In genomic region chr2:225536036-225536435, GRCh38 we compare ENCODE assay signal across 28 cellular contexts.
"Had no signal": no experiment of that assay in that cellular context is flagged by ENCODE, and none has a peak within 500 bp of the region (broad histone marks: within the 10 kb centered on the region; RNA-seq: fewer than 3 reads in every experiment).

No MANE protein-coding gene starts in this region.

- H3K9me3 ChIP-seq: ovary, psoas muscle, right lobe of liver, sigmoid colon, suprapubic skin, testis, tibial artery, transverse colon, upper lobe of left lung, vagina had no signal

- H3K4me1 Mint-ChIP-seq: naive B cell; naive thymus-derived CD8-positive, alpha-beta T cell; stimulated activated effector memory CD8-positive, alpha-beta T cell treated with anti-CD3 and anti-CD28 coated beads, Interleukin-12 subunit alpha, Interleukin-12 subunit beta, amount 100 ng/mL, for 72 hours; stimulated activated naive B cell treated with anti-CD40 and anti-IgM and Interleukin-4, amounts not matched to agents 10 μg/mL and 1 μg/mL and 100 μg/mL, for 72 hours had no signal

- DNase-seq: naive B cell; naive thymus-derived CD8-positive, alpha-beta T cell; occipital lobe; ovary; posterior cingulate gyrus; psoas muscle; right cardiac atrium; right lobe of liver; sigmoid colon; small intestine; stimulated activated CD4-positive, alpha-beta T cell treated with anti-CD3 and anti-CD28 coated beads, Interleukin-15, amount 100 ng/mL, for 24 hours; stimulated activated CD4-positive, alpha-beta T cell treated with anti-CD3 and anti-CD28 coated beads, Interleukin-2, amount 100 ng/mL, for 24 hours; stimulated activated CD4-positive, alpha-beta T cell treated with anti-CD3 and anti-CD28 coated beads, Interleukin-2, amount 100 ng/mL, for 48 hours; stimulated activated CD4-positive, alpha-beta T cell treated with anti-CD3 and anti-CD28 coated beads, Interleukin-4, amount 100 ng/mL, for 24 hours; stimulated activated naive B cell treated with anti-CD40 and anti-IgM and Interleukin-4, amounts not matched to agents 10 μg/mL and 1 μg/mL and 100 μg/mL, for 72 hours; stimulated activated naive CD4-positive, alpha-beta T cell treated with Interleukin-2 at 50 U/mL for 16 hours; stomach; testis; tibial artery; transverse colon had no signal

- H3K9me3 Mint-ChIP-seq: natural killer cell treated with Interleukin-12 subunit alpha and Interleukin-12 subunit beta and Interleukin-15 and Interleukin-18, amount 100 ng/mL, for 72 hours had no signal

- H3K9ac ChIP-seq: parathyroid adenoma had no signal

- H3K4me3 ChIP-seq: ovary, psoas muscle, right lobe of liver, sigmoid colon, stomach, suprapubic skin, testis, tibial artery, transverse colon, upper lobe of left lung, vagina had no signal

- H3K4me1 ChIP-seq: parathyroid adenoma, psoas muscle, right lobe of liver, sigmoid colon, stomach, suprapubic skin, testis, tibial artery, transverse colon, upper lobe of left lung, vagina had no signal

- H3K27ac ChIP-seq: ovary, parathyroid adenoma, psoas muscle, right lobe of liver, sigmoid colon, stomach, suprapubic skin, testis, tibial artery, transverse colon, upper lobe of left lung, vagina had no signal

- H2AFZ ChIP-seq: parathyroid adenoma had no signal

- H3K36me3 ChIP-seq: ovary, right lobe of liver, sigmoid colon, stomach, suprapubic skin, tibial artery, transverse colon, upper lobe of left lung, vagina had no signal

- H3K36me3 Mint-ChIP-seq: naive B cell; naive thymus-derived CD8-positive, alpha-beta T cell; natural killer cell treated with Interleukin-12 subunit alpha and Interleukin-12 subunit beta and Interleukin-15 and Interleukin-18, amount 100 ng/mL, for 72 hours; stimulated activated effector memory CD8-positive, alpha-beta T cell treated with anti-CD3 and anti-CD28 coated beads, Interleukin-12 subunit alpha, Interleukin-12 subunit beta, amount 100 ng/mL, for 72 hours; stimulated activated naive B cell treated with anti-CD40 and anti-IgM and Interleukin-4, amounts not matched to agents 10 μg/mL and 1 μg/mL and 100 μg/mL, for 72 hours had no signal

- H3K4me3 Mint-ChIP-seq: naive B cell; naive thymus-derived CD8-positive, alpha-beta T cell; natural killer cell treated with Interleukin-12 subunit alpha and Interleukin-12 subunit beta and Interleukin-15 and Interleukin-18, amount 100 ng/mL, for 72 hours; stimulated activated effector memory CD8-positive, alpha-beta T cell treated with anti-CD3 and anti-CD28 coated beads, Interleukin-12 subunit alpha, Interleukin-12 subunit beta, amount 100 ng/mL, for 72 hours; stimulated activated naive B cell treated with anti-CD40 and anti-IgM and Interleukin-4, amounts not matched to agents 10 μg/mL and 1 μg/mL and 100 μg/mL, for 72 hours; stimulated activated naive CD8-positive, alpha-beta T cell treated with anti-CD3 and anti-CD28 coated beads, Interleukin-15, Interleukin-2, amounts not matched to agents 100 ng/mL and 50 ng/mL, for 24 hours had no signal

- H3K27me3 ChIP-seq: ovary, right lobe of liver, sigmoid colon, stomach, suprapubic skin, testis, tibial artery, transverse colon, upper lobe of left lung, vagina had no signal

- H3K27ac Mint-ChIP-seq: naive B cell; naive thymus-derived CD8-positive, alpha-beta T cell; natural killer cell treated with Interleukin-12 subunit alpha and Interleukin-12 subunit beta and Interleukin-15 and Interleukin-18, amount 100 ng/mL, for 72 hours; progenitor cell of endocrine pancreas; stimulated activated effector memory CD8-positive, alpha-beta T cell treated with anti-CD3 and anti-CD28 coated beads, Interleukin-12 subunit alpha, Interleukin-12 subunit beta, amount 100 ng/mL, for 72 hours; stimulated activated naive B cell treated with anti-CD40 and anti-IgM and Interleukin-4, amounts not matched to agents 10 μg/mL and 1 μg/mL and 100 μg/mL, for 72 hours; stimulated activated naive CD8-positive, alpha-beta T cell treated with anti-CD3 and anti-CD28 coated beads, Interleukin-15, Interleukin-2, amounts not matched to agents 100 ng/mL and 50 ng/mL, for 24 hours had no signal

- H3K27me3 Mint-ChIP-seq: stimulated activated naive CD8-positive, alpha-beta T cell treated with anti-CD3 and anti-CD28 coated beads, Interleukin-15, Interleukin-2, amounts not matched to agents 100 ng/mL and 50 ng/mL, for 24 hours had no signal
